ENCODE assay signal across 8 cellular contexts in the genomic region with DNA sequence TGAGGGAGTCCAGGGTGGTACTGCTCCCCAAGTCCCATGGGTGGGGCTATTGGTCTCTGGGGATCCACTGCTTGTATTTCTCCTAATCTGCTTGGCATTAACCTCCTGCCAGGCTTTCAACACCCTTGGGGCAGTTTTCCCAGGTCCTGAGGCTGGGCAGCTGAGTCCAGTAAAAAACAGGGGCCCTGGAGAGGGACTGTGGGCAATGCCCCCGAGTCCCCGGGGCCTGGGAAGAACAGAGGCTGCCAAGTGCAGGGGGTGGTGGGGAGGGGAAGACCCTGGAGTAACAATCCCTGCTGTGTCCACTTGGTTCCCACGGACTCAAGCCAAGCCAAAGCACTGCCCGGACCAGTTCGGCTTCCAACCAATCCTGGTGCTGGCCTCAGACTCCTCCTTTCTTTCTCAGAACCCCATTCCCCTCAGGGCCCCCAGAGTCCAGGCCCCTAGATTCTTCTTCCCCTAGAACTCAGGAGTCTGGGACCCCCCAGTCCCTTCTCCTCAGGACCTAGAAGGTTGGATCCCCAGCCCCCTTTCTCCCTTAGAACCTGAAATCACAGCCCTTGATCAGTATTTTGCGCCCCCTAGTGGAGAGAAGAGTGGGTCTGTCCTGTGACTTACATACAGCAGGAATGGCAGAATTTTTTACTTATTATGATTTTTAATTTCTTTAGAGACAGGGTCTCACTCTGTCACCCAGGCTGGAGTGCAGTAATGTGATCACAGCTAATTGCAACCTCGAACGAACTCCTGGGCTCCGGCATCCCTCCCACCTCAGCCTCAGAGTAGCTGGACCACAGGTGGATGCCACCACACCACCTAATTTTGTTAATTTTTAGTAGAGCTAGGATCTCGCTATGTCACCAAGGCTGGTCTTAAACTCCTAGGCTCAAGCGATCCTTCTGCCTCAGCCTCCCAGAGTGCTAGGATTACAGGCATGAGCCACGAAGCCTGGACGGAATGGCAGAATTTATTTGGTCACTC.
A peak's percentile ranks its signal among the peaks of the same experiment; 100 is the strongest.
DNase-seq lines count a peak whose midpoint lies in the region; ATAC-seq, FAIRE-seq and TF ChIP-seq lines count a peak whose summit lies in the region.

No MANE protein-coding gene starts in this region.

- H3K4me1 ChIP-seq in KMS-11 (ENCODE audit: low read depth, poor library complexity, severe bottlenecking): peaks cover 9% of the 10 kb centered on the region
- peaks cover 4% of the 10 kb centered on the region for H3K4me1 ChIP-seq in parathyroid adenoma

- no peaks in the 10 kb centered on the region for H3K36me3 ChIP-seq in KMS-11 (ENCODE audit: insufficient read depth)
- H3K36me3 ChIP-seq in parathyroid adenoma (ENCODE audit: control insufficient read depth, insufficient read depth, low read length): no peaks in the 10 kb centered on the region

- H3K27ac ChIP-seq in KMS-11: no peak overlapping the region
- H3K27ac ChIP-seq in parathyroid adenoma: no peak overlapping the region

- no peak overlapping the region for H3K4me3 ChIP-seq in KMS-11 (IDR thresholded peaks at IDR 0.05; ENCODE audit: insufficient read depth, low read depth, low read length)
- H3K4me3 ChIP-seq in foreskin fibroblast (ENCODE audit: low read depth in 1 of 2, low read length in 2 of 2): no peak overlapping the region
- no peak overlapping the region for H3K4me3 ChIP-seq in parathyroid adenoma (ENCODE audit: low read depth, low read length)

- H3K4me2 ChIP-seq in KMS-11 (no peak overlapping the region), parathyroid adenoma (ENCODE audit: low read length) (peak overlapping the region; percentile 41)

- H3K27me3 Mint-ChIP-seq in stimulated activated memory B cell treated with anti-CD40 and anti-IgM and Interleukin-4, amounts not matched to agents 10 μg/mL and 1 μg/mL and 100 μg/mL, for 72 hours: no peaks in the 10 kb centered on the region

- H3K79me2 ChIP-seq in KMS-11 (ENCODE audit: insufficient read depth, low read depth): peaks cover 12% of the 10 kb centered on the region
- peaks cover 38% of the 10 kb centered on the region for H3K79me2 ChIP-seq in parathyroid adenoma

- no peak overlapping the region for H3K27ac Mint-ChIP-seq in stimulated activated memory B cell treated with anti-CD40 and anti-IgM and Interleukin-4, amounts not matched to agents 10 μg/mL and 1 μg/mL and 100 μg/mL, for 72 hours

- no peaks in the 10 kb centered on the region for H3K27me3 ChIP-seq in KMS-11 (ENCODE audit: insufficient read depth, low read depth)
- no peaks in the 10 kb centered on the region for H3K27me3 ChIP-seq in parathyroid adenoma (ENCODE audit: control insufficient read depth, insufficient read depth, low read length)

- FAIRE-seq in RCC 7860 (lab: Jason Lieb, UNC): no peak
- FAIRE-seq in urothelium cell line (lab: Jason Lieb, UNC): no peak

- H3K9me3 ChIP-seq in parathyroid adenoma (ENCODE audit: control insufficient read depth, low read length): no peaks in the 10 kb centered on the region

- H3K9me3 Mint-ChIP-seq in stimulated activated memory B cell treated with anti-CD40 and anti-IgM and Interleukin-4, amounts not matched to agents 10 μg/mL and 1 μg/mL and 100 μg/mL, for 72 hours: no peaks in the 10 kb centered on the region

- H3K4me1 Mint-ChIP-seq in stimulated activated memory B cell treated with anti-CD40 and anti-IgM and Interleukin-4, amounts not matched to agents 10 μg/mL and 1 μg/mL and 100 μg/mL, for 72 hours: peaks cover 26% of the 10 kb centered on the region

- TF ChIP-seq CTCF in KMS-11 (conservative IDR thresholded peaks at IDR 0.05; ENCODE audit: low read depth, low read length) (peak; percentile 97), foreskin fibroblast (IDR thresholded peaks at IDR 0.05; ENCODE audit: low read depth, low read length) (peak; percentile 87), parathyroid adenoma (IDR thresholded peaks at IDR 0.05) (peak; percentile 96)

- H3K36me3 Mint-ChIP-seq in stimulated activated memory B cell treated with anti-CD40 and anti-IgM and Interleukin-4, amounts not matched to agents 10 μg/mL and 1 μg/mL and 100 μg/mL, for 72 hours: no peaks in the 10 kb centered on the region

- no peaks in the 10 kb centered on the region; the same call in 1 of the 2 replicates for H4K20me1 ChIP-seq in KMS-11 (ENCODE audit: insufficient read depth)

- H2AFZ ChIP-seq in KMS-11 (ENCODE audit: low read depth) (no peak overlapping the region), parathyroid adenoma (peak overlapping the region; percentile 52)

- H3K9ac ChIP-seq in KMS-11 (no peak overlapping the region), parathyroid adenoma (no peak overlapping the region)

- ATAC-seq in stimulated activated memory B cell treated with anti-CD40 and anti-IgM and Interleukin-4, amounts not matched to agents 10 μg/mL and 1 μg/mL and 100 μg/mL, for 72 hours: no peak

- DNase-seq in DMS153 treated with DMSO at 0.1 percent for 48 hours (lab: John Stamatoyannopoulos, UW; ENCODE audit: unreplicated experiment) (peak; percentile 51), RCC 7860 (ENCODE audit: low spot score) (peak; percentile 30), foreskin fibroblast (peak; percentile 56 to 88), urothelium cell line (ENCODE audit: low spot score) (peak; percentile 75)
- peak; percentile 21 for DNase-seq in activated T-helper 9 cell treated with anti-CD3 and anti-CD28 coated beads, Interleukin-2, amount 50 U/mL, for 16 hours (ENCODE audit: low read depth)

- no peak overlapping the region for H3K4me3 Mint-ChIP-seq in stimulated activated memory B cell treated with anti-CD40 and anti-IgM and Interleukin-4, amounts not matched to agents 10 μg/mL and 1 μg/mL and 100 μg/mL, for 72 hours

Comparison
In these comparisons a context has a peak if more than half of its experiments do, and no peak if none do; other contexts are left out.
1. DNase-seq: peak in every context shown above with its lines; median percentile 75 in urothelium cell line; 72 in foreskin fibroblast; 51 in DMS153 treated with DMSO at 0.1 percent for 48 hours; 30 in RCC 7860; 21 in activated T-helper 9 cell treated with anti-CD3 and anti-CD28 coated beads, Interleukin-2, amount 50 U/mL, for 16 hours.